Comparison of ENCODE assay signal across 11 cellular contexts in genomic region chrX:9988762-9989161, GRCh38. TPM values are rescaled to one million over a fixed set of nuclear protein-coding genes. Genes with fewer than 3 reads are reported as not detected.
DNase-seq lines count a peak whose midpoint lies in the region; ATAC-seq, FAIRE-seq and TF ChIP-seq lines count a peak whose summit lies in the region.
"Had no signal": no experiment of that assay in that cellular context is flagged by ENCODE, and none has a peak within 500 bp of the region (broad histone marks: within the 10 kb centered on the region; RNA-seq: fewer than 3 reads in every experiment).

No MANE protein-coding gene starts in this region.

- no peak overlapping the region for H3K4me3 ChIP-seq in GM12878
- H3K4me3 ChIP-seq: SJCRH30 had no signal

- intact Hi-C loops in GM12878 (cut with micrococcal nuclease; ENCODE audit: unreplicated experiment) = loop anchor here (1.0 to 10.0 kb wide), 3 partner anchors 46 to 1174 kb away; no protein-coding TSS in a partner anchor

- CTCF ChIA-PET in GM12878 (lab: Yijun Ruan, JAX) = interaction anchor here (0.6 to 2.3 kb wide), 14 partner anchors 9 to 761 kb away, joined by 3 to 45 read pairs (median 4); no protein-coding TSS in a partner anchor

- no TSS peak for BruUV-seq in GM12878 (replicated peaks; lab: Mats Ljungman, UMichigan)

- TF ChIP-seq CTCF in GM12878 (IDR thresholded peaks at IDR 0.05 in 2 of 3, conservative IDR thresholded peaks at IDR 0.05 in 1 of 3; ENCODE audit: control insufficient read depth in 2 of 3, extremely low read depth in 1 of 3, insufficient read depth in 1 of 3, low read depth in 3 of 3, low read length in 3 of 3) = peak; percentile 43 to 71 (median 44); a peak in 4 of 6 replicates

- H3K9me3 ChIP-seq in GM12878 (replicated peaks; ENCODE audit: control insufficient read depth, insufficient read depth, low read length) = no peaks in the 10 kb centered on the region
- no peaks in the 10 kb centered on the region for H3K9me3 ChIP-seq in T-helper 17 cell (ENCODE audit: control insufficient read depth, low read length, poor library complexity, severe bottlenecking)
- H3K9me3 ChIP-seq: SJCRH30 had no signal

- H3K27ac ChIP-seq in GM12878 (ENCODE audit: control insufficient read depth, insufficient read depth) = no peak overlapping the region
- H3K27ac ChIP-seq: SJCRH30 had no signal

- DNase-seq in CD1c-positive myeloid dendritic cell (ENCODE audit: extremely low spot score) (peak; percentile 35), HTR-8/SVneo (ENCODE audit: insufficient read length, low spot score) (peak; percentile 17), GM12878 (ENCODE audit: low read depth, low spot score) (no peak), lung microvascular endothelial cell (ENCODE audit: low read depth in 2 of 2) (peak; percentile 35 to 50), T-helper 17 cell (no peak), NCI-H2081 (lab: John Stamatoyannopoulos, UW) (no peak)
- DNase-seq in activated naive CD4-positive, alpha-beta T cell treated with anti-CD3 and anti-CD28 coated beads, Interleukin-2, amount 50 U/mL, for 16 hours = no peak
- DNase-seq: activated naive CD4-positive, alpha-beta T cell treated with Interleukin-2 at 50 U/mL for 16 hours; kidney glomerular epithelial cell had no signal

- H3K4me2 ChIP-seq in GM12878 (ENCODE audit: control insufficient read depth, insufficient read depth) = no peak overlapping the region

- SMC1A ChIA-PET in GM12878 (lab: Charles Lee; ENCODE audit: uncharacterized antibody, unreplicated experiment) = interaction anchor here (0.7 to 2.1 kb wide), 6 partner anchors 9 to 287 kb away, joined by 3 to 23 read pairs (median 4); no protein-coding TSS in a partner anchor

- FAIRE-seq in HTR-8/SVneo (lab: Jason Lieb, UNC) = no peak
- FAIRE-seq in GM12878 (lab: Jason Lieb, UNC) = no peak

- H3K36me3 Mint-ChIP-seq in T-helper 17 cell (ENCODE audit: low read depth) = peaks cover 2% of the 10 kb centered on the region

- TF ChIP-seq POLR2A in GM12878 (IDR thresholded peaks at IDR 0.05; ENCODE audit: low read depth, low read length) = no peak

- ATAC-seq in GM12878 = peak; percentile 52
- ATAC-seq in T-helper 17 cell = no peak
- ATAC-seq in HG02623 (IDR thresholded peaks at IDR 0.05; ENCODE audit: unreplicated experiment) = no peak

- H3K27ac Mint-ChIP-seq in T-helper 17 cell = no peak overlapping the region

- no peaks in the 10 kb centered on the region for H3K36me3 ChIP-seq in GM12878 (ENCODE audit: control insufficient read depth in 2 of 2, insufficient read depth in 2 of 2, low read length in 1 of 2)
- H3K36me3 ChIP-seq: SJCRH30 had no signal

- TF ChIP-seq EP300 in GM12878 (IDR thresholded peaks at IDR 0.05; ENCODE audit: borderline replicate concordance in 1 of 2, control insufficient read depth in 1 of 2, low read depth in 2 of 2, low read length in 2 of 2) = no peak

- RAD21 ChIA-PET in GM12878 (lab: Charles Lee; ENCODE audit: unreplicated experiment) = interaction anchor here (0.8 to 1.2 kb wide), 5 partner anchors 8 to 131 kb away, joined by 3 to 10 read pairs (median 5); no protein-coding TSS in a partner anchor

- no peak overlapping the region for H3K4me3 Mint-ChIP-seq in T-helper 17 cell

- H3K4me1 Mint-ChIP-seq in T-helper 17 cell = no peaks in the 10 kb centered on the region

- POLR2A ChIA-PET in GM12878 (lab: Charles Lee) = no interaction called here

- no peaks in the 10 kb centered on the region for H3K79me2 ChIP-seq in GM12878 (ENCODE audit: control insufficient read depth, insufficient read depth, low read length)

- TF ChIP-seq RAD21 in GM12878 (IDR thresholded peaks at IDR 0.05; ENCODE audit: insufficient read depth, low read depth, low read length) = peak; percentile 69

- no peak overlapping the region for H3K9ac ChIP-seq in GM12878 (ENCODE audit: control insufficient read depth, insufficient read depth, low read length)

- H4K20me1 ChIP-seq in GM12878 (ENCODE audit: control insufficient read depth, insufficient read depth) = no peaks in the 10 kb centered on the region

- no peaks in the 10 kb centered on the region for H3K27me3 ChIP-seq in GM12878 (replicated peaks in 1 of 2; ENCODE audit: control insufficient read depth in 2 of 2, insufficient read depth in 2 of 2, low read length in 1 of 2)
- H3K27me3 ChIP-seq: SJCRH30 had no signal

- in situ Hi-C loops in GM12878 (cut with MboI) = loop anchor here (5.0 to 25.0 kb wide), 3 partner anchors 106 to 1124 kb away; partner anchors contain the start of genes HCCS and MID1

- H3K4me1 ChIP-seq in GM12878 (ENCODE audit: control insufficient read depth, insufficient read depth, low read length) = no peaks in the 10 kb centered on the region
- H3K4me1 ChIP-seq: SJCRH30 had no signal

- H2AFZ ChIP-seq in GM12878 (ENCODE audit: control insufficient read depth, low read depth, low read length) = no peak overlapping the region

- WGBS in GM12878 (ENCODE audit: insufficient coverage, insufficient replicate concordance, low lambda C conversion rate, missing lambda C conversion rate) = 30% methylated on average over 1 of the region's 1 CpG

- H3K27me3 Mint-ChIP-seq in T-helper 17 cell = no peaks in the 10 kb centered on the region

TF ChIP-seq in GM12878, 131 proteins besides CTCF, POLR2A, EP300 and RAD21:
- TF ChIP-seq MYB (IDR thresholded peaks at IDR 0.05; ENCODE audit: borderline replicate concordance, low read depth, low read length) = no peak
- TF ChIP-seq SMC3 (IDR thresholded peaks at IDR 0.05; ENCODE audit: borderline replicate concordance, low read length) = peak; percentile 80
- no peak for TF ChIP-seq CBX3 (IDR thresholded peaks at IDR 0.05; ENCODE audit: borderline replicate concordance, low read depth)
- no peak for TF ChIP-seq NKRF (conservative IDR thresholded peaks at IDR 0.05)

RNA-seq across cellular contexts. Expression of gene CLDN34, which starts 21.6 kb away (rescaled TPM):
- not detected in 2 replicates for total RNA-seq in GM12878 (2013; cell fraction: nucleolus; rRNA removed)
- total RNA-seq in GM12878 (2014; rRNA removed) (not detected in 2 replicates), GM12878 (2014; rRNA removed; fragmentation: Illumina TruSeq; extraction: Trizol) (not detected in 2 replicates), GM12878 (2021) (not detected in 2 replicates), lung microvascular endothelial cell (under 0.01 and 0.20 TPM in 2 replicates), T-helper 17 cell (not detected)
- polyA plus RNA-seq in GM12878 (2011; ENCODE audit: low read depth) = not detected
- polyA plus RNA-seq in GM12878 (2011; rRNA removed) (not detected in 2 replicates), GM12878 (2014; fragmentation: Illumina TruSeq; extraction: Trizol) (not detected in 2 replicates), GM12878 (2014; fragmentation: Nextera tagmentation; extraction: Ambion mirVana) (not detected), GM12878 (2014; rRNA removed) (not detected in 2 replicates), GM12878 (2016; fragmentation: Nextera tagmentation; extraction: Ambion mirVana) (not detected)
- not detected in 2 replicates for polyA plus RNA-seq in GM12878 (2011; cell fraction: cytosol; rRNA removed)
- polyA plus RNA-seq in GM12878 (2011; cell fraction: nucleus; rRNA removed) = not detected in 2 replicates
- polyA plus RNA-seq in GM12878 (2012) = not detected in 2 replicates
- polyA minus RNA-seq in GM12878 (2011; rRNA and poly(A)+ RNA removed) = not detected in 2 replicates
- polyA minus RNA-seq in GM12878 (2011; cell fraction: cytosol; rRNA and poly(A)+ RNA removed) = not detected in 2 replicates
- not detected in 2 replicates for polyA minus RNA-seq in GM12878 (2011; cell fraction: nucleus; rRNA and poly(A)+ RNA removed)
- total RNA-seq: SJCRH30 had no signal

Comparison
In these comparisons a context has a peak if more than half of its experiments do, and no peak if none do; other contexts are left out.
1. DNase-seq: peak in CD1c-positive myeloid dendritic cell (single experiment), HTR-8/SVneo (single experiment) and lung microvascular endothelial cell (2 of 2); none in GM12878 (single experiment), activated naive CD4-positive, alpha-beta T cell treated with anti-CD3 and anti-CD28 coated beads, Interleukin-2, amount 50 U/mL, for 16 hours (single experiment), T-helper 17 cell (0 of 3) and NCI-H2081 (0 of 2).